ENCODE assay signal across 8 cellular contexts in genomic region chr11:67465190-67465522, GRCh38. TPM values are rescaled to one million over a fixed set of nuclear protein-coding genes. Genes with fewer than 3 reads are reported as not detected.
DNase-seq lines count a peak whose midpoint lies in the region; ATAC-seq and TF ChIP-seq lines count a peak whose summit lies in the region.

No MANE protein-coding gene starts in this region.

- peak overlapping the region; percentile 93 for H3K27ac Mint-ChIP-seq in CD4-positive, alpha-beta T cell
- no peak overlapping the region for H3K27ac Mint-ChIP-seq in neural crest cell (ENCODE audit: unreplicated experiment)

- peaks cover 44% of the 10 kb centered on the region for H3K4me1 Mint-ChIP-seq in CD4-positive, alpha-beta T cell (ENCODE audit: low read depth)
- H3K4me1 Mint-ChIP-seq in neural crest cell, result peaks cover 14% of the 10 kb centered on the region

- no peaks in the 10 kb centered on the region for H3K9me3 Mint-ChIP-seq in CD4-positive, alpha-beta T cell
- H3K9me3 Mint-ChIP-seq in neural crest cell, result no peaks in the 10 kb centered on the region

- CTCF ChIA-PET in CD4-positive, alpha-beta T cell (lab: Charles Lee), result interaction anchor here (0.7 to 1.1 kb wide), 3 partner anchors 18 to 68 kb away, joined by 3 to 4 read pairs (median 4); partner anchors contain the start of gene AIP

- no peak for DNase-seq in CD4-positive, alpha-beta T cell
- peak; percentile 58 for DNase-seq in NCI-H146 (lab: John Stamatoyannopoulos, UW)
- DNase-seq in effector memory CD4-positive, alpha-beta T cell, result no peak
- DNase-seq in neural crest cell (ENCODE audit: low read depth, low spot score), result no peak

- no peaks in the 10 kb centered on the region for H3K27me3 ChIP-seq in CD4-positive, alpha-beta T cell (ENCODE audit: control insufficient read depth, insufficient read depth, low read length)
- H3K27me3 ChIP-seq in effector memory CD4-positive, alpha-beta T cell (replicated peaks; ENCODE audit: control insufficient read depth, insufficient read depth, low read length, poor library complexity, severe bottlenecking), result no peaks in the 10 kb centered on the region

- intact Hi-C loops in CD4-positive, alpha-beta T cell (cut with DNase I, micrococcal nuclease), result loop anchor here (2.0 to 5.0 kb wide), 2 partner anchors 18 to 48 kb away; partner anchors contain the start of gene CARNS1 (in 1 of the 2)

- H3K4me1 ChIP-seq in effector memory CD4-positive, alpha-beta T cell (ENCODE audit: control insufficient read depth, insufficient read depth, low read length, poor library complexity, severe bottlenecking), result peaks cover 42% of the 10 kb centered on the region

- H3K4me3 ChIP-seq in effector memory CD4-positive, alpha-beta T cell (ENCODE audit: insufficient read depth, low read depth, low read length, poor library complexity, severe bottlenecking), result peak overlapping the region; percentile 50

- TF ChIP-seq CTCF in CD4-positive, alpha-beta T cell (IDR thresholded peaks at IDR 0.05), result no peak
- no peak for TF ChIP-seq CTCF in neural crest cell (conservative IDR thresholded peaks at IDR 0.05)

- POLR2A ChIA-PET in CD4-positive, alpha-beta T cell (lab: Charles Lee), result interaction anchor here (0.7 to 8.5 kb wide), 16 partner anchors 14 to 194 kb away, joined by 3 to 131 read pairs (median 8); partner anchors contain the start of genes AIP, CORO1B, POLD4 and PPP1CA

- peak overlapping the region; percentile 89 for H3K27ac ChIP-seq in CD4-positive, alpha-beta T cell (ENCODE audit: low read depth, low read length)
- H3K27ac ChIP-seq in effector memory CD4-positive, alpha-beta T cell (ENCODE audit: insufficient read depth, low read length, poor library complexity, severe bottlenecking), result peak overlapping the region; percentile 86

- H3K4me3 Mint-ChIP-seq in CD4-positive, alpha-beta T cell, result peak overlapping the region; percentile 89
- peak overlapping the region; percentile 73 for H3K4me3 Mint-ChIP-seq in neural crest cell

- H3K36me3 Mint-ChIP-seq in CD4-positive, alpha-beta T cell (ENCODE audit: low read depth), result no peaks in the 10 kb centered on the region
- H3K36me3 Mint-ChIP-seq in neural crest cell (ENCODE audit: low read depth), result no peaks in the 10 kb centered on the region

- H3K36me3 ChIP-seq in effector memory CD4-positive, alpha-beta T cell (ENCODE audit: control insufficient read depth, insufficient read depth, low read length), result no peaks in the 10 kb centered on the region

- H3K9me3 ChIP-seq in CD4-positive, alpha-beta T cell (ENCODE audit: control insufficient read depth, low read length), result no peaks in the 10 kb centered on the region
- H3K9me3 ChIP-seq in effector memory CD4-positive, alpha-beta T cell (ENCODE audit: control insufficient read depth, low read length), result no peaks in the 10 kb centered on the region

- peak; percentile 6 for ATAC-seq in CD4-positive, alpha-beta T cell (ENCODE audit: poor library complexity)
- ATAC-seq in GM19455 (IDR thresholded peaks at IDR 0.05; ENCODE audit: unreplicated experiment) (no peak), GM21786 (IDR thresholded peaks at IDR 0.05; ENCODE audit: unreplicated experiment) (no peak), HG02571 (IDR thresholded peaks at IDR 0.05; ENCODE audit: unreplicated experiment) (no peak), GM19023 (IDR thresholded peaks at IDR 0.05; ENCODE audit: unreplicated experiment) (no peak)

- no peaks in the 10 kb centered on the region for H3K27me3 Mint-ChIP-seq in CD4-positive, alpha-beta T cell
- peaks cover 2% of the 10 kb centered on the region for H3K27me3 Mint-ChIP-seq in neural crest cell (ENCODE audit: low read depth)

RNA-seq across cellular contexts. Expression of gene TMEM134, which starts 3.9 kb away (rescaled TPM):
- 10 to 100 TPM; 49.9 to 52.4 TPM for total RNA-seq in CD4-positive, alpha-beta T cell
- total RNA-seq in neural crest cell, result 37.3 and 40.8 TPM in 2 replicates

RNA-seq across cellular contexts. Expression of gene CABP4, which starts 10.0 kb away (rescaled TPM):
- 1 to 10 TPM; 7.5 to 8.5 TPM for total RNA-seq in CD4-positive, alpha-beta T cell
- total RNA-seq in neural crest cell, result not detected in 2 replicates

RNA-seq across cellular contexts. Expression of gene GPR152, which starts 12.6 kb away (rescaled TPM):
- total RNA-seq in CD4-positive, alpha-beta T cell, result not detected
- not detected in 2 replicates for total RNA-seq in neural crest cell

RNA-seq across cellular contexts. Expression of gene AIP, which starts 17.7 kb away (rescaled TPM):
- 100 to 1,000 TPM; 115 to 117 TPM for total RNA-seq in CD4-positive, alpha-beta T cell
- total RNA-seq in neural crest cell, result 48.7 and 50.1 TPM in 2 replicates

RNA-seq across cellular contexts. Expression of gene CORO1B, which starts 21.9 kb away (rescaled TPM):
- 10 to 100 TPM; 25.8 to 30.2 TPM for total RNA-seq in CD4-positive, alpha-beta T cell
- 79.0 and 89.5 TPM in 2 replicates for total RNA-seq in neural crest cell
